Comparison of ENCODE assay signal across 8 cellular contexts in the genomic region with DNA sequence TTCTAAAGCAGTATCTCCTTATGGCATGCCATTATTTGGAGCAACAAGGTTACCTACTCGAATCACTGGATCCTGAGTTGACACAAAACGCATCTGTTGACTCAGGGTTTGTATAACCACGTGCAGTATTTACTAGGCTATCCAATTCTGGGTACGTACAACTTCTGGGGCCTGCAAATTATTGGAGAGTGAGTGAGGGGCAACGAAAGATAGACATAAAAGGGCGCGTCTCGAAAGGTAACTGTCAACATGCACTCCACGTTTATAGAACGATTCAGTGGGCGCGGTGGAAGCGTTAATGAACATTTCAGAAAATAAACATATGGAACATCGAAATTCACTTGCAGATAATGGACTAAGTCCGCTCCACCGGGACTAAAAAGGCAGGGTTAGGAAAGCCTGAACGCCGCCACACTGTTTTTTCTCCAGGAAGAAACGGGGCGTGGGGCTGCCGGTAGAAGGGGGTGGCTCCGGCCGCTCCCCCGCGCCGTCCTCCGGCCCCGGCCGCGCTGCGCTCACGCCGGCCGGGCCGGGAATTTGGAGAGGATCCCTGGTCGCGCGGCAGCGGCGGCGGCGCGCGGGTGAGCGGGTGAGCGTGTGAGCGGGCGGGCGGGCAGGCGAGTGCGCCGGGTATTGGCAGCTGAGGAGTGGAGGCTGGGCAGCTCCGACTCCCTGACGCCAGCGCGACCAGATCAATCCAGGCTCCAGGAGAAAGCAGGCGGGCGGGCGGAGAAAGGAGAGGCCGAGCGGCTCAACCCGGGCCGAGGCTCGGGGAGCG. TPM values are rescaled to one million over a fixed set of nuclear protein-coding genes. Genes with fewer than 3 reads are reported as not detected.
DNase-seq lines count a peak whose midpoint lies in the region; ATAC-seq and TF ChIP-seq lines count a peak whose summit lies in the region.

A gene (plus strand): TSS at position 690 of the 778 bp plus-strand sequence. CDS start 32,761 bp downstream, outside the sequence.

- peak within 1 kb of the TSS; percentile 88 for H3K4me2 ChIP-seq in mesendoderm (ENCODE audit: low read length)

- peaks cover 8% of the 10 kb centered on the region for H3K4me1 Mint-ChIP-seq in activated CD4-positive, alpha-beta memory T cell treated with anti-CD3 and anti-CD28 coated beads for 36 hours (ENCODE audit: low read depth)

- peak within 1 kb of the TSS; percentile 6 for H3K23ac ChIP-seq in mesendoderm (ENCODE audit: low read length)

- H3K79me1 ChIP-seq in mesendoderm (ENCODE audit: low read length) = peaks cover 4% of the 10 kb centered on the region

- H3K36me3 ChIP-seq in ACC112 (ENCODE audit: insufficient read depth, low read length) = no peaks in the 10 kb centered on the region
- H3K36me3 ChIP-seq in mesendoderm (ENCODE audit: control insufficient read depth, insufficient read depth, low read length) = no peaks in the 10 kb centered on the region

- H3K27me3 ChIP-seq in ACC112 (ENCODE audit: insufficient read depth, low read length) (no peaks in the 10 kb centered on the region), mesendoderm (ENCODE audit: insufficient read depth, low read length, poor library complexity) (no peaks in the 10 kb centered on the region)

- no peaks in the 10 kb centered on the region for H3K9me3 Mint-ChIP-seq in activated CD4-positive, alpha-beta memory T cell treated with anti-CD3 and anti-CD28 coated beads for 36 hours

- H3K4me1 ChIP-seq in ACC112 (ENCODE audit: control insufficient read depth, insufficient read depth, low read length, unreplicated experiment) = peaks cover 12% of the 10 kb centered on the region
- H3K4me1 ChIP-seq in mesendoderm (ENCODE audit: control insufficient read depth, low read depth, low read length) = no peaks in the 10 kb centered on the region

- peak within 1 kb of the TSS; percentile 99 for H3K18ac ChIP-seq in mesendoderm (ENCODE audit: low read length)

- DNase-seq in NCI-H2171 treated with DMSO at 0.1 percent for 48 hours (lab: John Stamatoyannopoulos, UW) (peak; percentile 50), epidermal melanocyte (ENCODE audit: insufficient read length, low spot score) (peak; percentile 54), mesendoderm (peak; percentile 92)
- DNase-seq in activated CD4-positive, alpha-beta memory T cell treated with anti-CD3 and anti-CD28 coated beads for 36 hours = peak; percentile 53
- DNase-seq in stimulated activated CD8-positive, alpha-beta memory T cell treated with anti-CD3 and anti-CD28 coated beads, Interleukin-15, amount 100 ng/mL, for 48 hours (ENCODE audit: low read depth in 2 of 2) = peak; percentile 17 to 22

- H3K4me3 Mint-ChIP-seq in activated CD4-positive, alpha-beta memory T cell treated with anti-CD3 and anti-CD28 coated beads for 36 hours = peak within 1 kb of the TSS; percentile 66

- CTCF ChIA-PET in activated CD4-positive, alpha-beta memory T cell treated with anti-CD3 and anti-CD28 coated beads for 36 hours (lab: Charles Lee) = no interaction called here

- peak within 1 kb of the TSS; percentile 94 for H3K4ac ChIP-seq in mesendoderm (ENCODE audit: low read depth, low read length)

- POLR2A ChIA-PET in activated CD4-positive, alpha-beta memory T cell treated with anti-CD3 and anti-CD28 coated beads for 36 hours (lab: Charles Lee) = no interaction called here

- H3K36me3 Mint-ChIP-seq in activated CD4-positive, alpha-beta memory T cell treated with anti-CD3 and anti-CD28 coated beads for 36 hours = peaks cover 1% of the 10 kb centered on the region

- H3K27ac Mint-ChIP-seq in activated CD4-positive, alpha-beta memory T cell treated with anti-CD3 and anti-CD28 coated beads for 36 hours = no peak within 1 kb of the TSS

- peaks cover 38% of the 10 kb centered on the region for H3K27me3 Mint-ChIP-seq in activated CD4-positive, alpha-beta memory T cell treated with anti-CD3 and anti-CD28 coated beads for 36 hours

- H3K56ac ChIP-seq in mesendoderm (ENCODE audit: low read length) = peak within 1 kb of the TSS; percentile 86

- peak; percentile 53 for ATAC-seq in GM18505 (IDR thresholded peaks at IDR 0.05; ENCODE audit: unreplicated experiment)
- peak; percentile 45 for ATAC-seq in HG02973 (IDR thresholded peaks at IDR 0.05; ENCODE audit: unreplicated experiment)

- H2AK5ac ChIP-seq in mesendoderm (ENCODE audit: low read length) = no peak within 1 kb of the TSS

- peaks cover 18% of the 10 kb centered on the region for H3K79me2 ChIP-seq in ACC112 (ENCODE audit: control insufficient read depth, insufficient read depth, low read length, unreplicated experiment)
- peaks cover 20% of the 10 kb centered on the region for H3K79me2 ChIP-seq in mesendoderm (ENCODE audit: control insufficient read depth, insufficient read depth, low read length)

- peak within 1 kb of the TSS; percentile 7 for H2BK120ac ChIP-seq in mesendoderm (ENCODE audit: low read depth, low read length)

- peak; percentile 20 for TF ChIP-seq POLR2A in GM18505 (IDR thresholded peaks at IDR 0.05; ENCODE audit: borderline replicate concordance, extremely low read depth, insufficient read depth, insufficient read length)

- peak within 1 kb of the TSS; percentile 93 for H3K9ac ChIP-seq in mesendoderm (ENCODE audit: low read length)

- WGBS in mesendoderm (ENCODE audit: extremely low coverage, insufficient coverage, low lambda C conversion rate) = no CpG with 5 or more reads among the region's 65 CpGs

- no peak within 1 kb of the TSS for H4K8ac ChIP-seq in mesendoderm (ENCODE audit: low read depth, low read length)

- H3K27ac ChIP-seq in ACC112 (ENCODE audit: low read depth, low read length) (peak within 1 kb of the TSS; percentile 61), mesendoderm (ENCODE audit: low read depth, low read length) (peak within 1 kb of the TSS; percentile 88)

- intact Hi-C loops in activated CD4-positive, alpha-beta memory T cell treated with anti-CD3 and anti-CD28 coated beads for 36 hours (cut with micrococcal nuclease) = loop anchor here (5.0 to 10.0 kb wide), 7 partner anchors 76 to 1307 kb away; a partner anchor contains a TSS

- H3K4me3 ChIP-seq in ACC112 (ENCODE audit: low read depth, low read length) = peak within 1 kb of the TSS; percentile 88
- H3K4me3 ChIP-seq in mesendoderm (ENCODE audit: low read length) = peak within 1 kb of the TSS; percentile 67

- no peak within 1 kb of the TSS for H2BK15ac ChIP-seq in mesendoderm (replicated peaks; ENCODE audit: low read depth)

- no peak within 1 kb of the TSS for H4K5ac ChIP-seq in mesendoderm (ENCODE audit: low read length)

- H2BK5ac ChIP-seq in mesendoderm (ENCODE audit: low read length) = peak within 1 kb of the TSS; percentile 62

- peak within 1 kb of the TSS; percentile 82 for H2AFZ ChIP-seq in ACC112 (ENCODE audit: low read length, unreplicated experiment)

RNA-seq across cellular contexts. Expression of the gene that starts here (rescaled TPM):
- total RNA-seq in activated CD4-positive, alpha-beta memory T cell treated with anti-CD3 and anti-CD28 coated beads for 36 hours = 1 to 10 TPM; 2.8 to 2.9 TPM
- polyA plus RNA-seq in mesendoderm (2013, experiment 1 of 2) = 33.2 TPM
- polyA plus RNA-seq in mesendoderm (2013, experiment 2 of 2) = 33.0 TPM

Comparison
In these comparisons a context has a peak if more than half of its experiments do, and no peak if none do; other contexts are left out.
1. Peak in every context shown above with its lines: DNase-seq, ATAC-seq, H3K4me3 ChIP-seq and H3K27ac ChIP-seq.
2. DNase-seq: peak in every context shown above with its lines; median percentile 92 in mesendoderm; 54 in epidermal melanocyte; 53 in activated CD4-positive, alpha-beta memory T cell treated with anti-CD3 and anti-CD28 coated beads for 36 hours; 50 in NCI-H2171 treated with DMSO at 0.1 percent for 48 hours; 20 in stimulated activated CD8-positive, alpha-beta memory T cell treated with anti-CD3 and anti-CD28 coated beads, Interleukin-15, amount 100 ng/mL, for 48 hours.